22 cellular contexts compared by ENCODE assay signal in genomic region chr4:24256547-24256946, GRCh38.
DNase-seq lines count a peak whose midpoint lies in the region; ATAC-seq and TF ChIP-seq lines count a peak whose summit lies in the region.
"Had no signal": no experiment of that assay in that cellular context is flagged by ENCODE, and none has a peak within 500 bp of the region (broad histone marks: within the 10 kb centered on the region; RNA-seq: fewer than 3 reads in every experiment).

No MANE protein-coding gene starts in this region.

- POLR2A ChIA-PET in RWPE1 (lab: Yijun Ruan, JAX; ENCODE audit: low non-redundant PET), result no interaction called here
- POLR2A ChIA-PET in T-cell (lab: Charles Lee), result no interaction called here
- POLR2A ChIA-PET in GM10248 (lab: Yijun Ruan, JAX), result no interaction called here

- no peak for ATAC-seq in psoas muscle
- ATAC-seq in body of pancreas, result no peak
- ATAC-seq in T-cell (replicated peaks in 1 of 4), result no peak
- ATAC-seq: A549 had no signal

- WGBS in endodermal cell (ENCODE audit: insufficient coverage in 1 of 2, insufficient read length in 1 of 2), 2 experiments, result 15 to 26% methylated on average over 5 of the region's 5 CpGs
- WGBS in psoas muscle, 3 donors, result 39 to 59% (median 45%) methylated on average over 5 of the region's 5 CpGs
- 31 to 32% methylated on average over 5 of the region's 5 CpGs for WGBS in body of pancreas, 2 donors

- no peak overlapping the region for H3K27ac Mint-ChIP-seq in endodermal cell
- no peak overlapping the region for H3K27ac Mint-ChIP-seq in T-cell
- H3K27ac Mint-ChIP-seq: CD14-positive monocyte; CD4-positive, alpha-beta T cell had no signal

- H3K4me3 ChIP-seq in H7 (ENCODE audit: insufficient read depth, low read depth, low read length), result no peak overlapping the region
- no peak overlapping the region for H3K4me3 ChIP-seq in NT2/D1 (ENCODE audit: insufficient read length, low read depth)
- H3K4me3 ChIP-seq in endodermal cell (ENCODE audit: low read length), result peak overlapping the region; percentile 25
- H3K4me3 ChIP-seq in psoas muscle, result peak overlapping the region; percentile 41
- no peak overlapping the region for H3K4me3 ChIP-seq in body of pancreas
- H3K4me3 ChIP-seq: A549; BLaER1 treated with 17β-estradiol and CSF1 and Interleukin-3, amounts not matched to agents 10 nM and 100 nM; GM23248 had no signal

- H3K9me3 ChIP-seq in NT2/D1 (ENCODE audit: insufficient read depth, low read length), result no peaks in the 10 kb centered on the region
- no peaks in the 10 kb centered on the region for H3K9me3 ChIP-seq in endodermal cell (ENCODE audit: control insufficient read depth, low read length)
- H3K9me3 ChIP-seq in psoas muscle, result no peaks in the 10 kb centered on the region
- H3K9me3 ChIP-seq in body of pancreas, result no peaks in the 10 kb centered on the region
- H3K9me3 ChIP-seq: A549; BE2C; BLaER1 treated with 17β-estradiol and CSF1 and Interleukin-3, amounts not matched to agents 10 nM and 100 nM had no signal

- H3K27ac ChIP-seq in endodermal cell (ENCODE audit: low read depth, low read length), result no peak overlapping the region
- H3K27ac ChIP-seq in psoas muscle, result peak overlapping the region; percentile 27
- H3K27ac ChIP-seq in body of pancreas, result no peak overlapping the region
- H3K27ac ChIP-seq in RWPE1, result no peak overlapping the region
- H3K27ac ChIP-seq: A549; BLaER1 treated with 17β-estradiol and CSF1 and Interleukin-3, amounts not matched to agents 10 nM and 100 nM; GM23248 had no signal

- H3K36me3 Mint-ChIP-seq in endodermal cell (ENCODE audit: low read depth) (no peaks in the 10 kb centered on the region), T-cell (no peaks in the 10 kb centered on the region)
- H3K36me3 Mint-ChIP-seq: CD14-positive monocyte; CD8-positive, alpha-beta memory T cell had no signal

- peaks cover 2% of the 10 kb centered on the region for H3K4me1 ChIP-seq in NT2/D1 (ENCODE audit: insufficient read depth, insufficient read length)
- H3K4me1 ChIP-seq in endodermal cell (ENCODE audit: control insufficient read depth, insufficient read depth, low read length), result peaks cover 10% of the 10 kb centered on the region
- H3K4me1 ChIP-seq in psoas muscle, result peaks cover 19% of the 10 kb centered on the region
- H3K4me1 ChIP-seq in body of pancreas, result no peaks in the 10 kb centered on the region
- H3K4me1 ChIP-seq: A549, BE2C had no signal

- DNase-seq in H7 (peak; percentile 16), NT2/D1 (ENCODE audit: low read depth, low spot score) (peak; percentile 28), endodermal cell (no peak), psoas muscle (no peak), body of pancreas (no peak), RWPE1 (ENCODE audit: low spot score) (no peak), T-cell (no peak), GM10248 (ENCODE audit: extremely low spot score) (no peak)
- DNase-seq: 8988T; ACHN; AML-193; BE2C; CD4-positive, alpha-beta T cell; CD8-positive, alpha-beta memory T cell; DMS53; DMS79 treated with DMSO at 0.1 percent for 48 hours; GF-D8; GM23248; HCEC 1CT had no signal

- intact Hi-C loops in psoas muscle (cut with DNase I), result no loop called here
- intact Hi-C loops in body of pancreas (cut with DNase I), result no loop called here

- peaks cover 2% of the 10 kb centered on the region for H3K27me3 Mint-ChIP-seq in endodermal cell (ENCODE audit: insufficient read depth)
- H3K27me3 Mint-ChIP-seq in T-cell, result peaks cover 2 to 5% of the 10 kb centered on the region in 2 donors
- H3K27me3 Mint-ChIP-seq: CD8-positive, alpha-beta memory T cell had no signal

- CTCF ChIA-PET in RWPE1 (lab: Yijun Ruan, JAX), result no interaction called here
- CTCF ChIA-PET in T-cell (lab: Charles Lee), result no interaction called here
- CTCF ChIA-PET in GM10248 (lab: Yijun Ruan, JAX), result no interaction called here

- H3K4me1 Mint-ChIP-seq in endodermal cell, result peaks cover 29% of the 10 kb centered on the region
- no peaks in the 10 kb centered on the region for H3K4me1 Mint-ChIP-seq in T-cell
- H3K4me1 Mint-ChIP-seq: CD8-positive, alpha-beta memory T cell had no signal

- no peaks in the 10 kb centered on the region for H3K36me3 ChIP-seq in H7 (replicated peaks; ENCODE audit: control insufficient read depth, insufficient read depth, low read length)
- no peaks in the 10 kb centered on the region for H3K36me3 ChIP-seq in NT2/D1 (ENCODE audit: insufficient read depth, insufficient read length, low read length)
- no peaks in the 10 kb centered on the region for H3K36me3 ChIP-seq in endodermal cell (ENCODE audit: control insufficient read depth, insufficient read depth, low read length)
- no peaks in the 10 kb centered on the region for H3K36me3 ChIP-seq in psoas muscle (ENCODE audit: insufficient read depth in 1 of 2, low read depth in 1 of 2)
- no peaks in the 10 kb centered on the region for H3K36me3 ChIP-seq in body of pancreas (replicated peaks in 1 of 2; ENCODE audit: insufficient read depth in 1 of 2, low read depth in 2 of 2)
- H3K36me3 ChIP-seq: BE2C; BLaER1 treated with 17β-estradiol and CSF1 and Interleukin-3, amounts not matched to agents 10 nM and 100 nM had no signal

- H3K4me3 Mint-ChIP-seq in endodermal cell (no peak overlapping the region), T-cell (no peak overlapping the region)
- H3K4me3 Mint-ChIP-seq: CD14-positive monocyte; CD4-positive, alpha-beta T cell; CD8-positive, alpha-beta memory T cell had no signal

- no peaks in the 10 kb centered on the region for H3K27me3 ChIP-seq in H7 (ENCODE audit: control insufficient read depth, insufficient read depth, low read length)
- H3K27me3 ChIP-seq in NT2/D1 (ENCODE audit: insufficient read depth, insufficient read length), result no peaks in the 10 kb centered on the region
- H3K27me3 ChIP-seq in endodermal cell (ENCODE audit: control insufficient read depth, insufficient read depth, low read length, poor library complexity, severe bottlenecking), result peaks cover 7% of the 10 kb centered on the region
- no peaks in the 10 kb centered on the region for H3K27me3 ChIP-seq in psoas muscle (ENCODE audit: insufficient read depth in 3 of 3, low read length in 2 of 3)
- no peaks in the 10 kb centered on the region for H3K27me3 ChIP-seq in body of pancreas
- H3K27me3 ChIP-seq: BE2C; BLaER1 treated with 17β-estradiol and CSF1 and Interleukin-3, amounts not matched to agents 10 nM and 100 nM had no signal

- H3K9ac ChIP-seq in NT2/D1 (ENCODE audit: insufficient read length, low read depth) (no peak overlapping the region), endodermal cell (ENCODE audit: extremely low read depth, low read length, poor library complexity, severe bottlenecking) (no peak overlapping the region)
- H3K9ac ChIP-seq: BLaER1 treated with 17β-estradiol and CSF1 and Interleukin-3, amounts not matched to agents 10 nM and 100 nM; GM23248 had no signal

- TF ChIP-seq POLR2A in body of pancreas (IDR thresholded peaks at IDR 0.05), result no peak

- H3K9me3 Mint-ChIP-seq in endodermal cell (no peaks in the 10 kb centered on the region), T-cell (peaks cover 0 to 6% (median 0%) of the 10 kb centered on the region in 3 donors)

- TF ChIP-seq CTCF in endodermal cell (conservative IDR thresholded peaks at IDR 0.05) (no peak), psoas muscle (IDR thresholded peaks at IDR 0.05) (no peak), body of pancreas (IDR thresholded peaks at IDR 0.05) (no peak), RWPE1 (conservative IDR thresholded peaks at IDR 0.05; ENCODE audit: low read depth) (no peak), GM10248 (IDR thresholded peaks at IDR 0.05; ENCODE audit: control extremely low read depth, extremely low read depth, low read depth, missing control alignments) (no peak)

Comparison
In these comparisons a context has a peak if more than half of its experiments do, and no peak if none do; other contexts are left out.
1. DNase-seq: peak in H7 (single experiment) and NT2/D1 (single experiment); none in endodermal cell (single experiment), psoas muscle (0 of 2), body of pancreas (0 of 4), RWPE1 (single experiment), T-cell (0 of 34) and GM10248 (single experiment).
2. H3K4me3 ChIP-seq: peak in endodermal cell (single experiment) and psoas muscle (single experiment); none in H7 (single experiment), NT2/D1 (single experiment) and body of pancreas (0 of 2).